In the genomic region with DNA sequence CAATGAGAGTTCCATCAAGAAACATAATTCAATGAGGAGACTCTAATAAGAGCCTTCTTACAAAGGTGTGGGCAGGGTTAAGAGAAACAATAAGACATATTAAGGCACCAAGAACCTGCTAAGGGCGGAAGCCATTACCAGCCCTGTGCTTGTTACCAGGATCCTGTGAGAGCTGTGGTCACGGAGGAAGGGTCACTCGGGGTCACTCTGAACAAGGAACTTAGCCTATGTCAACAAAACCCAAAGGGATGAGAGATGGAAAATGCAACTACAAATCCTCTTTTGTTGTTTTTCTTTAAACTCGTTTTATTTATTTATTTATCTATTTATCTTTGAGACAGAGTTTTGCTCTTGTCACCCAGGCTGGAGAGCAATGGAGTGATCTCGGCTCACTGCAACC, we compare ENCODE assay signal across 29 cellular contexts.
"Had no signal": no experiment of that assay in that cellular context is flagged by ENCODE, and none has a peak within 500 bp of the region (broad histone marks: within the 10 kb centered on the region; RNA-seq: fewer than 3 reads in every experiment).

No MANE protein-coding gene starts in this region.

- H3K4me1 Mint-ChIP-seq: naive thymus-derived CD8-positive, alpha-beta T cell; stimulated activated memory B cell treated with anti-CD40 and anti-IgM and Interleukin-4, amounts not matched to agents 10 μg/mL and 1 μg/mL and 100 μg/mL, for 72 hours; stimulated activated naive CD8-positive, alpha-beta T cell treated with anti-CD3 and anti-CD28 coated beads, Interleukin-15, amount 100 ng/mL, for 72 hours had no signal

- H3K9me3 Mint-ChIP-seq: natural killer cell treated with Interleukin-12 subunit alpha and Interleukin-12 subunit beta and Interleukin-15 and Interleukin-18, amount 100 ng/mL, for 72 hours had no signal

- H3K36me3 ChIP-seq: neural progenitor cell, ovary, spleen, suprapubic skin, tibial artery, transverse colon, upper lobe of right lung, uterus had no signal

- H3K27ac ChIP-seq: neural progenitor cell, ovary, parathyroid adenoma, psoas muscle, skin epidermis, spleen, suprapubic skin, testis, tibial artery, transverse colon, upper lobe of right lung, uterus had no signal

- H3K9ac ChIP-seq: neural progenitor cell, parathyroid adenoma had no signal

- H3K4me3 ChIP-seq: neural progenitor cell, ovary, psoas muscle, skin epidermis, smooth muscle cell, spleen, suprapubic skin, testis, tibial artery, transverse colon, upper lobe of right lung, uterus had no signal

- H3K4me3 Mint-ChIP-seq: naive thymus-derived CD8-positive, alpha-beta T cell; natural killer cell treated with Interleukin-12 subunit alpha and Interleukin-12 subunit beta and Interleukin-15 and Interleukin-18, amount 100 ng/mL, for 72 hours; neural progenitor cell; stimulated activated memory B cell treated with anti-CD40 and anti-IgM and Interleukin-4, amounts not matched to agents 10 μg/mL and 1 μg/mL and 100 μg/mL, for 72 hours; stimulated activated naive CD8-positive, alpha-beta T cell treated with anti-CD3 and anti-CD28 coated beads, Interleukin-15, amount 100 ng/mL, for 72 hours; type B pancreatic cell had no signal

- H3K27ac Mint-ChIP-seq: naive thymus-derived CD8-positive, alpha-beta T cell; natural killer cell treated with Interleukin-12 subunit alpha and Interleukin-12 subunit beta and Interleukin-15 and Interleukin-18, amount 100 ng/mL, for 72 hours; neural progenitor cell; progenitor cell of endocrine pancreas; stimulated activated memory B cell treated with anti-CD40 and anti-IgM and Interleukin-4, amounts not matched to agents 10 μg/mL and 1 μg/mL and 100 μg/mL, for 72 hours; stimulated activated naive CD8-positive, alpha-beta T cell treated with anti-CD3 and anti-CD28 coated beads, Interleukin-15, amount 100 ng/mL, for 72 hours; type B pancreatic cell had no signal

- H3K36me3 Mint-ChIP-seq: naive thymus-derived CD8-positive, alpha-beta T cell; neural progenitor cell; stimulated activated memory B cell treated with anti-CD40 and anti-IgM and Interleukin-4, amounts not matched to agents 10 μg/mL and 1 μg/mL and 100 μg/mL, for 72 hours; type B pancreatic cell had no signal

- DNase-seq: naive thymus-derived CD8-positive, alpha-beta T cell; occipital lobe; ovary; posterior cingulate gyrus; psoas muscle; spleen; stimulated activated CD4-positive, alpha-beta T cell treated with anti-CD3 and anti-CD28 coated beads, Interleukin-12 subunit alpha, Interleukin-12 subunit beta, amount 100 ng/mL, for 4 hours; stimulated activated CD4-positive, alpha-beta T cell treated with anti-CD3 and anti-CD28 coated beads, Interleukin-1b, Interleukin-23, amount 100 ng/mL, for 48 hours; stimulated activated CD4-positive, alpha-beta T cell treated with anti-CD3 and anti-CD28 coated beads, Interleukin-4, amount 100 ng/mL, for 1 hour; stimulated activated CD4-positive, alpha-beta T cell treated with anti-CD3 and anti-CD28 coated beads, Interleukin-4, amount 100 ng/mL, for 4 hours; stimulated activated CD8-positive, alpha-beta memory T cell treated with anti-CD3 and anti-CD28 coated beads, Interleukin-4, amount 100 ng/mL, for 48 hours; stimulated activated naive CD4-positive, alpha-beta T cell; stimulated activated naive CD8-positive, alpha-beta T cell treated with anti-CD3 and anti-CD28 coated beads, Interleukin-15, amount 100 ng/mL, for 72 hours; stimulated activated naive CD8-positive, alpha-beta T cell treated with anti-CD3 and anti-CD28 coated beads, Interleukin-15, Interleukin-2, amounts not matched to agents 100 U/mL and 50 U/mL, for 24 hours; substantia nigra; testis; tibial artery; transverse colon; upper lobe of right lung; uterus had no signal

- H3K9me3 ChIP-seq: ovary, psoas muscle, suprapubic skin, testis, tibial artery, upper lobe of right lung, uterus had no signal

- H3K4me1 ChIP-seq: parathyroid adenoma, psoas muscle, spleen, suprapubic skin, testis, tibial artery, transverse colon, upper lobe of right lung, uterus had no signal

- H3K27me3 Mint-ChIP-seq: progenitor cell of endocrine pancreas; stimulated activated naive CD8-positive, alpha-beta T cell treated with anti-CD3 and anti-CD28 coated beads, Interleukin-15, amount 100 ng/mL, for 72 hours; type B pancreatic cell had no signal
